Comparison of ENCODE assay signal across 15 cellular contexts in the genomic region with DNA sequence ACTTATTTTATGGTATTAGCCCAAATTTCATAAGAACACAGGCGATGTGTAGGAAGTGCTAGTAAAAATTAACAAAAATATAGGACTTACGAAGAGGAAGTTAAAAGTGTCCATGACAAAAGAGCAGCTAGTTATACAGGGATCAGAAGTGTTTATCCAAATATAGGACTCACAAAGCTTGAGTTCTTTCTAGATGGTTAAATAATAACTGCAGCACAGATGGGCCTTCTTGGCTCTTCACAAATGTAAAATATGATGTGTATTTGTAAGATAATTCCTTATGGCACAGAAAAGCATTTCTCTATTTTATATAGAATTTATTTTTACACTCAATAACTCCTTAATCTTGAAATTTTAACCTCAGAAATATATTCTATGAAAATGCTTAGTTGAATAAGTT.
DNase-seq lines count a peak whose midpoint lies in the region.
"Had no signal": no experiment of that assay in that cellular context is flagged by ENCODE, and none has a peak within 500 bp of the region (broad histone marks: within the 10 kb centered on the region; RNA-seq: fewer than 3 reads in every experiment).

No MANE protein-coding gene starts in this region.

- intact Hi-C loops in head of caudate nucleus (cut with DNase I), result no loop called here

- DNase-seq in NCI-H1694 (lab: John Stamatoyannopoulos, UW), result peak; percentile 5
- peak; percentile 78 for DNase-seq in cerebellar cortex (ENCODE audit: low spot score)
- DNase-seq in superior temporal gyrus (ENCODE audit: extremely low spot score), result peak; percentile 17
- DNase-seq in Kasumi-1 (lab: John Stamatoyannopoulos, UW), result no peak
- no peak for DNase-seq in head of caudate nucleus
- DNase-seq in iPS-NIHi7 (ENCODE audit: extremely low spot score), result no peak
- DNase-seq: Caco-2; CD4-positive, CD25-positive, alpha-beta regulatory T cell; CD8-positive, alpha-beta T cell; DMS153; DND-41; GDM1; GM23248; H7; HCEC 1CT had no signal

Comparison
In these comparisons a context has a peak if more than half of its experiments do, and no peak if none do; other contexts are left out.
1. DNase-seq: peak in NCI-H1694 (single experiment), cerebellar cortex (single experiment) and superior temporal gyrus (single experiment); none in Kasumi-1 (0 of 2), head of caudate nucleus (0 of 42) and iPS-NIHi7 (single experiment).